ENCODE assay signal across 11 cellular contexts in genomic region chr3:16723994-16724393, GRCh38.
A peak's percentile ranks its signal among the peaks of the same experiment; 100 is the strongest.
DNase-seq lines count a peak whose midpoint lies in the region; ATAC-seq and TF ChIP-seq lines count a peak whose summit lies in the region.
"Had no signal": no experiment of that assay in that cellular context is flagged by ENCODE, and none has a peak within 500 bp of the region (broad histone marks: within the 10 kb centered on the region; RNA-seq: fewer than 3 reads in every experiment).

No MANE protein-coding gene starts in this region.

- DNase-seq in BJ (ENCODE audit: low read depth) (no peak), astrocyte of the cerebellum (ENCODE audit: low read depth) (no peak), iris pigment epithelial cell (ENCODE audit: low read depth) (peak; percentile 73), medulla oblongata (ENCODE audit: extremely low spot score) (no peak), coronary artery (ENCODE audit: low spot score) (no peak), NCI-H2196 (lab: John Stamatoyannopoulos, UW; ENCODE audit: unreplicated experiment) (no peak), Peyer's patch (no peak)
- DNase-seq: activated gamma-delta T cell treated with Interleukin-2 at 50 U/mL for 16 hours, DMS79, NCI-H1930 had no signal

- peak; percentile 68 for ATAC-seq in HG03175 (IDR thresholded peaks at IDR 0.05; ENCODE audit: unreplicated experiment)

- in situ Hi-C loops in astrocyte of the cerebellum (cut with HindIII; ENCODE audit: low sequenced_read_pairs): no loop called here

- H3K27me3 ChIP-seq in BJ (ENCODE audit: control insufficient read depth, insufficient read depth, low read length) (no peaks in the 10 kb centered on the region), Peyer's patch (no peaks in the 10 kb centered on the region)

- TF ChIP-seq CTCF in BJ (IDR thresholded peaks at IDR 0.05; ENCODE audit: insufficient read depth, low read depth, low read length) (0 out of 2 replicates have a peak, but pooled peaks have one; percentile 9), astrocyte of the cerebellum (IDR thresholded peaks at IDR 0.05; ENCODE audit: low read depth, low read length, missing control alignments) (peak; percentile 29), coronary artery (IDR thresholded peaks at IDR 0.05) (no peak), Peyer's patch (IDR thresholded peaks at IDR 0.05) (peak in 1 of 6 experiments; percentile 8)

- H3K36me3 ChIP-seq in BJ (ENCODE audit: control insufficient read depth, insufficient read depth, low read length) (no peaks in the 10 kb centered on the region), Peyer's patch (no peaks in the 10 kb centered on the region)

- CTCF ChIA-PET in BJ (lab: Yijun Ruan, JAX): no interaction called here

- no peak overlapping the region for H3K4me3 ChIP-seq in BJ (ENCODE audit: low read depth, low read length)
- H3K4me3 ChIP-seq in astrocyte of the cerebellum (ENCODE audit: low read depth, low read length): no peak overlapping the region
- H3K4me3 ChIP-seq in coronary artery: no peak overlapping the region
- no peak overlapping the region for H3K4me3 ChIP-seq in Peyer's patch

- POLR2A ChIA-PET in BJ (lab: Charles Lee): no interaction called here

- TF ChIP-seq POLR2A in Peyer's patch (IDR thresholded peaks at IDR 0.05): no peak

- H3K27ac ChIP-seq in coronary artery (no peak overlapping the region), Peyer's patch (no peak overlapping the region)

- H3K9me3 ChIP-seq in Peyer's patch: no peaks in the 10 kb centered on the region

- no peaks in the 10 kb centered on the region for H3K4me1 ChIP-seq in Peyer's patch
